ENCODE assay signal across 9 cellular contexts in genomic region chr9:95018099-95018927, GRCh38.
A peak's percentile ranks its signal among the peaks of the same experiment; 100 is the strongest.
DNase-seq lines count a peak whose midpoint lies in the region; ATAC-seq, FAIRE-seq and TF ChIP-seq lines count a peak whose summit lies in the region.
"Had no signal": no experiment of that assay in that cellular context is flagged by ENCODE, and none has a peak within 500 bp of the region (broad histone marks: within the 10 kb centered on the region; RNA-seq: fewer than 3 reads in every experiment).

No MANE protein-coding gene starts in this region.

- CTCF ChIA-PET in AG04449 (lab: Yijun Ruan, JAX) = interaction anchor here (0.6 to 1.9 kb wide), 5 partner anchors 110 to 350 kb away, joined by 3 to 5 read pairs (median 4); no protein-coding TSS in a partner anchor

- no peak overlapping the region for H3K27ac Mint-ChIP-seq in natural killer cell treated with Interleukin-12 subunit alpha and Interleukin-12 subunit beta and Interleukin-15 and Interleukin-18, amount 100 ng/mL, for 72 hours
- H3K27ac Mint-ChIP-seq: stimulated activated naive CD8-positive, alpha-beta T cell treated with anti-CD3 and anti-CD28 coated beads, Interleukin-15, Interleukin-2, amounts not matched to agents 100 ng/mL and 50 ng/mL, for 24 hours had no signal

- peak; percentile 75 for DNase-seq in AG04449 (ENCODE audit: low read depth, low spot score)
- peak; percentile 99 for DNase-seq in M059J (ENCODE audit: low read depth)
- DNase-seq in erythroblast (lab: John Stamatoyannopoulos, UW) = peak; percentile 7 to 15
- DNase-seq in natural killer cell treated with Interleukin-12 subunit alpha and Interleukin-12 subunit beta and Interleukin-15 and Interleukin-18, amount 100 ng/mL, for 72 hours (ENCODE audit: low spot score) = no peak
- DNase-seq in NCI-H1417 treated with DMSO at 0.1 percent for 48 hours (lab: John Stamatoyannopoulos, UW) = no peak
- no peak for DNase-seq in NCI-H1436 (lab: John Stamatoyannopoulos, UW)
- no peak for DNase-seq in GM19239 (ENCODE audit: insufficient read length, low spot score)

- no peak for FAIRE-seq in GM19239 (lab: Jason Lieb, UNC)

- no peak for TF ChIP-seq POLR2A in erythroblast (IDR thresholded peaks at IDR 0.05; ENCODE audit: low read length)

- POLR2A ChIA-PET in AG04449 (lab: Yijun Ruan, JAX) = interaction anchor here (1.2 kb wide), 1 partner anchor 11 kb away, joined by 6 read pairs; no protein-coding TSS in a partner anchor

- no peaks in the 10 kb centered on the region for H3K36me3 Mint-ChIP-seq in natural killer cell treated with Interleukin-12 subunit alpha and Interleukin-12 subunit beta and Interleukin-15 and Interleukin-18, amount 100 ng/mL, for 72 hours

- TF ChIP-seq CTCF in AG04449 (IDR thresholded peaks at IDR 0.05; ENCODE audit: insufficient read depth, low read length, missing control alignments) = no peak

- peaks cover 6 to 7% of the 10 kb centered on the region in 2 donors for H3K4me1 Mint-ChIP-seq in natural killer cell treated with Interleukin-12 subunit alpha and Interleukin-12 subunit beta and Interleukin-15 and Interleukin-18, amount 100 ng/mL, for 72 hours (ENCODE audit: low read depth in 2 of 2)

- H3K9me3 Mint-ChIP-seq in natural killer cell treated with Interleukin-12 subunit alpha and Interleukin-12 subunit beta and Interleukin-15 and Interleukin-18, amount 100 ng/mL, for 72 hours = no peaks in the 10 kb centered on the region
- H3K9me3 Mint-ChIP-seq: stimulated activated naive CD8-positive, alpha-beta T cell treated with anti-CD3 and anti-CD28 coated beads, Interleukin-15, Interleukin-2, amounts not matched to agents 100 ng/mL and 50 ng/mL, for 24 hours had no signal

- peak; percentile 78 to 80 for ATAC-seq in natural killer cell treated with Interleukin-12 subunit alpha and Interleukin-12 subunit beta and Interleukin-15 and Interleukin-18, amount 100 ng/mL, for 72 hours
- ATAC-seq in HG03280 (IDR thresholded peaks at IDR 0.05; ENCODE audit: unreplicated experiment) = no peak

- no peaks in the 10 kb centered on the region for H3K27me3 Mint-ChIP-seq in natural killer cell treated with Interleukin-12 subunit alpha and Interleukin-12 subunit beta and Interleukin-15 and Interleukin-18, amount 100 ng/mL, for 72 hours
- H3K27me3 Mint-ChIP-seq: stimulated activated naive CD8-positive, alpha-beta T cell treated with anti-CD3 and anti-CD28 coated beads, Interleukin-15, Interleukin-2, amounts not matched to agents 100 ng/mL and 50 ng/mL, for 24 hours had no signal

- peak overlapping the region; percentile 33 for H3K4me3 ChIP-seq in AG04449 (ENCODE audit: low read depth, low read length)

- no peak overlapping the region for H3K4me3 Mint-ChIP-seq in natural killer cell treated with Interleukin-12 subunit alpha and Interleukin-12 subunit beta and Interleukin-15 and Interleukin-18, amount 100 ng/mL, for 72 hours
- H3K4me3 Mint-ChIP-seq: stimulated activated naive CD8-positive, alpha-beta T cell treated with anti-CD3 and anti-CD28 coated beads, Interleukin-15, Interleukin-2, amounts not matched to agents 100 ng/mL and 50 ng/mL, for 24 hours had no signal

Comparison
In these comparisons a context has a peak if more than half of its experiments do, and no peak if none do; other contexts are left out.
1. DNase-seq: peak in AG04449 (single experiment), M059J (single experiment) and erythroblast (2 of 2); none in natural killer cell treated with Interleukin-12 subunit alpha and Interleukin-12 subunit beta and Interleukin-15 and Interleukin-18, amount 100 ng/mL, for 72 hours (single experiment), NCI-H1417 treated with DMSO at 0.1 percent for 48 hours (single experiment), NCI-H1436 (single experiment) and GM19239 (single experiment).